In the genomic region with DNA sequence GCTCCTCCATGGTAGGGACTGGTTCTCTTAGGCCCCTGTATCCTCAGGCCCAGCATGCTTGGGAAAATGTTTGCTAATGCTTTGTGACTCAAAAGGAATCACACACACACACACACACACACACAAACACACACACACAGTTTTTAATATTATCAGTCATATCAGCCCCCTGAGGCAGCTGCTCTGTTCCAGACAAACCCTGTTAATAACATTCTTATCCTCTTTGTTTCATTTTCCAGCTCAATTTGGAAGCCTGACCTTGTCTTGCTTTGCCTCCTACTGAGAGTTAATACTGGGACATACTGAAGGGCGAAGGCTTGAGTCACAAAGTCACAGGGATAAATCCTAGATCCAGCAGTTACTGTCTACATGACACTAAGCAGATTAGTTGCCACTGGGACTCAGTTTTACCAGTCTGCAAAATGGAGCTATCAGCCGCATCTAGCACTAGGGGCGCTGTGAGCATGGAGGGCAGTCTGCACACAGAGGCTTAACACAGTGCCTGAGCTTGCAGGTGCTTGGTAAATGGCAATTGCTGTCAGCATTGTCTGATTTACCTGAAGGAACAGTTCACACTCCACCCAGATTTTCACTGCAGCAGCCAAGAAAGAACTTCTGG, we compare ENCODE assay signal across 1 cellular context.
TF ChIP-seq lines count a peak whose summit lies in the region.

No MANE protein-coding gene starts in this region.

TF ChIP-seq in H1, 55 proteins besides CTCF, POLR2A, EP300 and RAD21 (continued from another document):
- TF ChIP-seq, protein P1, sequence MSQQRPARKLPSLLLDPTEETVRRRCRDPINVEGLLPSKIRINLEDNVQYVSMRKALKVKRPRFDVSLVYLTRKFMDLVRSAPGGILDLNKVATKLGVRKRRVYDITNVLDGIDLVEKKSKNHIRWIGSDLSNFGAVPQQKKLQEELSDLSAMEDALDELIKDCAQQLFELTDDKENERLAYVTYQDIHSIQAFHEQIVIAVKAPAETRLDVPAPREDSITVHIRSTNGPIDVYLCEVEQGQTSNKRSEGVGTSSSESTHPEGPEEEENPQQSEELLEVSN (IDR thresholded peaks at IDR 0.05): no peak
- no peak for TF ChIP-seq SUZ12 (IDR thresholded peaks at IDR 0.05; ENCODE audit: low read length)
- no peak for TF ChIP-seq NRF1 (IDR thresholded peaks at IDR 0.05; ENCODE audit: low read depth, low read length)
- peak; percentile 96 for TF ChIP-seq KDM1A (IDR thresholded peaks at IDR 0.05; ENCODE audit: borderline replicate concordance, low read length)
- no peak for TF ChIP-seq ZNF274 (IDR thresholded peaks at IDR 0.05; ENCODE audit: borderline replicate concordance, extremely low read depth, low read length)
